6 cellular contexts compared by ENCODE assay signal in genomic region chr12:6340745-6341438, GRCh38. TPM values are rescaled to one million over a fixed set of nuclear protein-coding genes. Genes with fewer than 3 reads are reported as not detected.
DNase-seq lines count a peak whose midpoint lies in the region; ATAC-seq and TF ChIP-seq lines count a peak whose summit lies in the region.

No MANE protein-coding gene starts in this region.

- H3K27me3 ChIP-seq in skeletal muscle satellite cell (ENCODE audit: control insufficient read depth, insufficient read depth, low read length), result no peaks in the 10 kb centered on the region

- no peak for TF ChIP-seq CTCF in type B pancreatic cell (conservative IDR thresholded peaks at IDR 0.05)

- H3K4me2 ChIP-seq in skeletal muscle satellite cell (ENCODE audit: low read length), result peak overlapping the region; percentile 92

- no peaks in the 10 kb centered on the region for H3K9me3 Mint-ChIP-seq in type B pancreatic cell
- H3K9me3 Mint-ChIP-seq in activated naive CD8-positive, alpha-beta T cell treated with anti-CD3 and anti-CD28 coated beads, Interleukin-2, amount 50 U/mL, for 24 hours, result no peaks in the 10 kb centered on the region

- no peak overlapping the region for H3K4me3 Mint-ChIP-seq in type B pancreatic cell
- H3K4me3 Mint-ChIP-seq in activated naive CD8-positive, alpha-beta T cell treated with anti-CD3 and anti-CD28 coated beads, Interleukin-2, amount 50 U/mL, for 24 hours, result no peak overlapping the region

- H3K9me3 ChIP-seq in skeletal muscle satellite cell (replicated peaks; ENCODE audit: low read length), result no peaks in the 10 kb centered on the region

- H3K9ac ChIP-seq in skeletal muscle satellite cell (ENCODE audit: low read depth, low read length), result peak overlapping the region; percentile 97

- H3K4me1 ChIP-seq in skeletal muscle satellite cell (ENCODE audit: control insufficient read depth, insufficient read depth, low read length), result peaks cover 64% of the 10 kb centered on the region

- H3K4me3 ChIP-seq in skeletal muscle satellite cell (ENCODE audit: low read length), result peak overlapping the region; percentile 90

- H3K27me3 Mint-ChIP-seq in type B pancreatic cell, result no peaks in the 10 kb centered on the region
- no peaks in the 10 kb centered on the region for H3K27me3 Mint-ChIP-seq in activated naive CD8-positive, alpha-beta T cell treated with anti-CD3 and anti-CD28 coated beads, Interleukin-2, amount 50 U/mL, for 24 hours

- peaks cover 41% of the 10 kb centered on the region for H3K36me3 ChIP-seq in skeletal muscle satellite cell (ENCODE audit: insufficient read depth, low read length)

- H3K4me1 Mint-ChIP-seq in type B pancreatic cell (ENCODE audit: unreplicated experiment), result peaks cover 22% of the 10 kb centered on the region
- peaks cover 35% of the 10 kb centered on the region for H3K4me1 Mint-ChIP-seq in activated naive CD8-positive, alpha-beta T cell treated with anti-CD3 and anti-CD28 coated beads, Interleukin-2, amount 50 U/mL, for 24 hours

- DNase-seq in KBM-7 (peak; percentile 59), epithelial cell of prostate (ENCODE audit: low read depth, low spot score) (no peak), type B pancreatic cell (ENCODE audit: extremely low spot score, unreplicated experiment) (no peak), middle frontal gyrus (ENCODE audit: extremely low spot score, low spot score) (no peak)
- DNase-seq in activated naive CD8-positive, alpha-beta T cell treated with anti-CD3 and anti-CD28 coated beads, Interleukin-2, amount 50 U/mL, for 24 hours, result no peak

- no peak overlapping the region for H3K27ac Mint-ChIP-seq in type B pancreatic cell
- H3K27ac Mint-ChIP-seq in activated naive CD8-positive, alpha-beta T cell treated with anti-CD3 and anti-CD28 coated beads, Interleukin-2, amount 50 U/mL, for 24 hours, result no peak overlapping the region

- ATAC-seq in activated naive CD8-positive, alpha-beta T cell treated with anti-CD3 and anti-CD28 coated beads, Interleukin-2, amount 50 U/mL, for 24 hours, result no peak

- H3K27ac ChIP-seq in epithelial cell of prostate, result peak overlapping the region; percentile 98

- no peaks in the 10 kb centered on the region for H3K36me3 Mint-ChIP-seq in type B pancreatic cell
- no peaks in the 10 kb centered on the region for H3K36me3 Mint-ChIP-seq in activated naive CD8-positive, alpha-beta T cell treated with anti-CD3 and anti-CD28 coated beads, Interleukin-2, amount 50 U/mL, for 24 hours (ENCODE audit: low read depth)

- in situ Hi-C loops in KBM-7 (cut with MboI; ENCODE audit: low pct_unique_long_range_greater_than_20kb, low sequenced_read_pairs), result no loop called here

RNA-seq across cellular contexts. Expression of gene TNFRSF1A, which starts 1.0 kb away (rescaled TPM):
- 173 and 205 TPM in 2 replicates for total RNA-seq in skeletal muscle satellite cell (2012; rRNA removed)
- 79.1 and 222 TPM in 2 replicates for total RNA-seq in type B pancreatic cell (ENCODE audit: low replicate concordance)

RNA-seq across cellular contexts. Expression of gene PLEKHG6, which starts 30.4 kb away (rescaled TPM):
- total RNA-seq in skeletal muscle satellite cell (2012; rRNA removed), result not detected in 2 replicates
- 32.4 and 115 TPM in 2 replicates for total RNA-seq in type B pancreatic cell (ENCODE audit: low replicate concordance)

RNA-seq across cellular contexts. Expression of gene SCNN1A, which starts 34.5 kb away (rescaled TPM):
- total RNA-seq in skeletal muscle satellite cell (2012; rRNA removed), result 0.87 and 1.3 TPM in 2 replicates
- total RNA-seq in type B pancreatic cell (ENCODE audit: low replicate concordance), result 29.2 and 72.7 TPM in 2 replicates

RNA-seq across cellular contexts. Expression of gene LTBR, which starts 43.1 kb away (rescaled TPM):
- 75.8 and 97.8 TPM in 2 replicates for total RNA-seq in skeletal muscle satellite cell (2012; rRNA removed)
- 18.5 and 98.5 TPM in 2 replicates for total RNA-seq in type B pancreatic cell (ENCODE audit: low replicate concordance)
